23 cellular contexts compared by ENCODE assay signal in genomic region chr6:166925141-166925996, GRCh38. TPM values are rescaled to one million over a fixed set of nuclear protein-coding genes. Genes with fewer than 3 reads are reported as not detected.
A peak's percentile ranks its signal among the peaks of the same experiment; 100 is the strongest.
DNase-seq lines count a peak whose midpoint lies in the region; ATAC-seq, FAIRE-seq and TF ChIP-seq lines count a peak whose summit lies in the region.
"Had no signal": no experiment of that assay in that cellular context is flagged by ENCODE, and none has a peak within 500 bp of the region (broad histone marks: within the 10 kb centered on the region; RNA-seq: fewer than 3 reads in every experiment).

No MANE protein-coding gene starts in this region.

- peak overlapping the region; percentile 78 for H3K27ac Mint-ChIP-seq in activated CD4-positive, alpha-beta T cell treated with anti-CD3 and anti-CD28 coated beads, Interleukin-2, amount 10 ng/mL, durations not matched to agents 24 days and 14 days
- H3K27ac Mint-ChIP-seq in activated CD4-positive, alpha-beta T cell treated with anti-CD3 and anti-CD28 coated beads for 36 hours = no peak overlapping the region
- peak overlapping the region; percentile 6 for H3K27ac Mint-ChIP-seq in astrocyte (ENCODE audit: unreplicated experiment)
- H3K27ac Mint-ChIP-seq in stimulated activated memory B cell treated with anti-CD40 and anti-IgM and Interleukin-4, amounts not matched to agents 10 μg/mL and 1 μg/mL and 100 μg/mL, for 72 hours = peak overlapping the region; percentile 10

- H3K9ac ChIP-seq in astrocyte (ENCODE audit: low read length) = no peak overlapping the region

- FAIRE-seq in astrocyte (lab: Jason Lieb, UNC) = no peak
- FAIRE-seq: HTR-8/SVneo had no signal

- H3K4me2 ChIP-seq in astrocyte (ENCODE audit: low read length) = no peak overlapping the region

- no peaks in the 10 kb centered on the region for H3K27me3 Mint-ChIP-seq in activated CD4-positive, alpha-beta T cell treated with anti-CD3 and anti-CD28 coated beads, Interleukin-2, amount 10 ng/mL, durations not matched to agents 24 days and 14 days
- no peaks in the 10 kb centered on the region for H3K27me3 Mint-ChIP-seq in activated CD4-positive, alpha-beta T cell treated with anti-CD3 and anti-CD28 coated beads for 36 hours
- H3K27me3 Mint-ChIP-seq in astrocyte (ENCODE audit: low read depth, unreplicated experiment) = no peaks in the 10 kb centered on the region
- no peaks in the 10 kb centered on the region for H3K27me3 Mint-ChIP-seq in stimulated activated memory B cell treated with anti-CD40 and anti-IgM and Interleukin-4, amounts not matched to agents 10 μg/mL and 1 μg/mL and 100 μg/mL, for 72 hours

- CTCF ChIA-PET in activated CD4-positive, alpha-beta T cell treated with anti-CD3 and anti-CD28 coated beads for 36 hours (lab: Charles Lee) = no interaction called here

- no peaks in the 10 kb centered on the region for H3K9me3 Mint-ChIP-seq in activated CD4-positive, alpha-beta T cell treated with anti-CD3 and anti-CD28 coated beads, Interleukin-2, amount 10 ng/mL, durations not matched to agents 24 days and 14 days
- no peaks in the 10 kb centered on the region for H3K9me3 Mint-ChIP-seq in activated CD4-positive, alpha-beta T cell treated with anti-CD3 and anti-CD28 coated beads for 36 hours (ENCODE audit: low read depth)
- no peaks in the 10 kb centered on the region for H3K9me3 Mint-ChIP-seq in astrocyte (ENCODE audit: unreplicated experiment)
- H3K9me3 Mint-ChIP-seq in stimulated activated memory B cell treated with anti-CD40 and anti-IgM and Interleukin-4, amounts not matched to agents 10 μg/mL and 1 μg/mL and 100 μg/mL, for 72 hours = no peaks in the 10 kb centered on the region

- H3K36me3 Mint-ChIP-seq in activated CD4-positive, alpha-beta T cell treated with anti-CD3 and anti-CD28 coated beads, Interleukin-2, amount 10 ng/mL, durations not matched to agents 24 days and 14 days (ENCODE audit: low read depth) = peaks cover 33% of the 10 kb centered on the region
- H3K36me3 Mint-ChIP-seq in activated CD4-positive, alpha-beta T cell treated with anti-CD3 and anti-CD28 coated beads for 36 hours (ENCODE audit: low read depth) = peaks cover 6% of the 10 kb centered on the region
- H3K36me3 Mint-ChIP-seq in astrocyte (ENCODE audit: low read depth, unreplicated experiment) = peaks cover 3% of the 10 kb centered on the region
- peaks cover 31% of the 10 kb centered on the region for H3K36me3 Mint-ChIP-seq in stimulated activated memory B cell treated with anti-CD40 and anti-IgM and Interleukin-4, amounts not matched to agents 10 μg/mL and 1 μg/mL and 100 μg/mL, for 72 hours

- intact Hi-C loops in activated CD4-positive, alpha-beta T cell treated with anti-CD3 and anti-CD28 coated beads, Interleukin-2, amount 10 ng/mL, durations not matched to agents 24 days and 14 days (cut with micrococcal nuclease) = no loop called here
- intact Hi-C loops in activated CD4-positive, alpha-beta T cell treated with anti-CD3 and anti-CD28 coated beads for 36 hours (cut with DNase I, micrococcal nuclease) = no loop called here

- no peaks in the 10 kb centered on the region for H3K9me3 ChIP-seq in astrocyte (ENCODE audit: insufficient read depth, low read depth, low read length)
- H3K9me3 ChIP-seq: adrenal gland, breast epithelium, right lobe of liver, thoracic aorta had no signal

- TF ChIP-seq CTCF in astrocyte (IDR thresholded peaks at IDR 0.05; ENCODE audit: insufficient read depth, low read depth, low read length) = no peak

- no peak for ATAC-seq in activated CD4-positive, alpha-beta T cell treated with anti-CD3 and anti-CD28 coated beads for 36 hours
- ATAC-seq in stimulated activated memory B cell treated with anti-CD40 and anti-IgM and Interleukin-4, amounts not matched to agents 10 μg/mL and 1 μg/mL and 100 μg/mL, for 72 hours = no peak

- no peaks in the 10 kb centered on the region for H4K20me1 ChIP-seq in astrocyte (ENCODE audit: insufficient read depth, low read length)

- H3K4me1 ChIP-seq in astrocyte (ENCODE audit: insufficient read depth, low read length) = no peaks in the 10 kb centered on the region
- H3K4me1 ChIP-seq: adrenal gland, breast epithelium, right lobe of liver had no signal

- H3K27ac ChIP-seq in astrocyte (ENCODE audit: low read depth, low read length) = no peak overlapping the region
- H3K27ac ChIP-seq: 22Rv1, adrenal gland, breast epithelium, coronary artery, right lobe of liver, thoracic aorta had no signal

- no peak overlapping the region for H2AFZ ChIP-seq in astrocyte (ENCODE audit: low read depth, low read length)

- no peak for DNase-seq in activated CD4-positive, alpha-beta T cell treated with anti-CD3 and anti-CD28 coated beads, Interleukin-2, amount 10 ng/mL, durations not matched to agents 24 days and 14 days
- no peak for DNase-seq in activated CD4-positive, alpha-beta T cell treated with anti-CD3 and anti-CD28 coated beads for 36 hours
- DNase-seq in astrocyte (ENCODE audit: low read depth) (no peak), mesenteric fat pad (ENCODE audit: low spot score) (peak; percentile 68), NCI-H748 treated with DMSO at 0.1 percent for 48 hours (lab: John Stamatoyannopoulos, UW) (no peak), SHP77 treated with DMSO at 0.1 percent for 48 hours (lab: John Stamatoyannopoulos, UW) (no peak), NCI-H187 (lab: John Stamatoyannopoulos, UW) (no peak)
- DNase-seq: activated effector memory CD4-positive, alpha-beta T cell treated with Interleukin-2 at 50 U/mL for 16 hours; DMS79; Karpas-422; MV-4-11; NCI-H1930; NCI-H226; right lobe of liver; SIG-M5; stimulated activated CD4-positive, alpha-beta T cell treated with anti-CD3 and anti-CD28 coated beads, Interleukin-15, amount 100 ng/mL, for 24 hours had no signal

- no peak overlapping the region for H3K4me3 Mint-ChIP-seq in activated CD4-positive, alpha-beta T cell treated with anti-CD3 and anti-CD28 coated beads, Interleukin-2, amount 10 ng/mL, durations not matched to agents 24 days and 14 days
- no peak overlapping the region for H3K4me3 Mint-ChIP-seq in activated CD4-positive, alpha-beta T cell treated with anti-CD3 and anti-CD28 coated beads for 36 hours
- no peak overlapping the region for H3K4me3 Mint-ChIP-seq in astrocyte (ENCODE audit: unreplicated experiment)
- no peak overlapping the region for H3K4me3 Mint-ChIP-seq in stimulated activated memory B cell treated with anti-CD40 and anti-IgM and Interleukin-4, amounts not matched to agents 10 μg/mL and 1 μg/mL and 100 μg/mL, for 72 hours

- H3K79me2 ChIP-seq in astrocyte (ENCODE audit: insufficient read depth, low read length) = no peaks in the 10 kb centered on the region

- no peaks in the 10 kb centered on the region for H3K36me3 ChIP-seq in astrocyte (ENCODE audit: insufficient read depth, low read length)
- H3K36me3 ChIP-seq: right lobe of liver had no signal

- H3K27me3 ChIP-seq in astrocyte (ENCODE audit: insufficient read depth, low read length) = no peaks in the 10 kb centered on the region
- H3K27me3 ChIP-seq: adrenal gland, breast epithelium, right lobe of liver had no signal

- H3K4me1 Mint-ChIP-seq in activated CD4-positive, alpha-beta T cell treated with anti-CD3 and anti-CD28 coated beads, Interleukin-2, amount 10 ng/mL, durations not matched to agents 24 days and 14 days = peaks cover 2% of the 10 kb centered on the region
- peaks cover 2% of the 10 kb centered on the region for H3K4me1 Mint-ChIP-seq in activated CD4-positive, alpha-beta T cell treated with anti-CD3 and anti-CD28 coated beads for 36 hours
- H3K4me1 Mint-ChIP-seq in astrocyte (ENCODE audit: low read depth, unreplicated experiment) = no peaks in the 10 kb centered on the region
- peaks cover 32% of the 10 kb centered on the region for H3K4me1 Mint-ChIP-seq in stimulated activated memory B cell treated with anti-CD40 and anti-IgM and Interleukin-4, amounts not matched to agents 10 μg/mL and 1 μg/mL and 100 μg/mL, for 72 hours

- POLR2A ChIA-PET in activated CD4-positive, alpha-beta T cell treated with anti-CD3 and anti-CD28 coated beads for 36 hours (lab: Charles Lee) = interaction anchor here (0.7 kb wide), 1 partner anchor 72 kb away, joined by 7 read pairs; no protein-coding TSS in a partner anchor

- H3K4me3 ChIP-seq in astrocyte (ENCODE audit: insufficient read depth, low read depth, low read length) = no peak overlapping the region
- H3K4me3 ChIP-seq: adrenal gland, breast epithelium, coronary artery, right lobe of liver, thoracic aorta had no signal

RNA-seq across cellular contexts. Expression of gene RNASET2, which starts 31.0 kb away (rescaled TPM):
- 93.3 and 108 TPM in 2 replicates for total RNA-seq in activated CD4-positive, alpha-beta T cell treated with anti-CD3 and anti-CD28 coated beads, Interleukin-2, amount 10 ng/mL, durations not matched to agents 24 days and 14 days
- total RNA-seq in activated CD4-positive, alpha-beta T cell treated with anti-CD3 and anti-CD28 coated beads for 36 hours = 10 to 100 TPM; 68.7 to 85.2 TPM
- total RNA-seq in astrocyte (18.7 and 22.0 TPM in 2 replicates), mesenteric fat pad (50.6 TPM)
